ENCODE assay signal across 9 cellular contexts in the genomic region with DNA sequence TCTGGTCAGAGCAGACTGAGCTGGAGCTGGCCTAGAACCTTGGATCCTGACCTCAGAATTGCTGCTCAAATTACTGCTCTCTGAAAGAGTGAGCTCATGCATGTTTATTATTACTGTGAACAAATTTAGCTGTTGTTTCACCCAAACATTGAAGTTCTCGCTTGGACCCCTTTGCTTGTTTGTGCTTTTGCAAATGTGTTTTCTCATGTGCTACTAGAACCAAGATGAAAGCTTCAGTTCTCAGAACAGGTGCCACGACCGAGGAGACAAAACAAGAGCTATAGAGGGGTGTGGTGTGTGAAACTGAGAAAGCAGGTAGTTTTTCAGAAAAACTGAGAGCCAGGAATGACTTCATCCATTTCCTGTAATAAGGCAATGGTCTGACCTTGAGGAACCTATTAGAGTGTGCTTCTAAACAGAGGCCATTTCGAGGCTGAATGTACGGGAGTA. TPM values are rescaled to one million over a fixed set of nuclear protein-coding genes. Genes with fewer than 3 reads are reported as not detected.
DNase-seq lines count a peak whose midpoint lies in the region; ATAC-seq and TF ChIP-seq lines count a peak whose summit lies in the region.
"Had no signal": no experiment of that assay in that cellular context is flagged by ENCODE, and none has a peak within 500 bp of the region (broad histone marks: within the 10 kb centered on the region; RNA-seq: fewer than 3 reads in every experiment).

No MANE protein-coding gene starts in this region.

- H3K9me3 ChIP-seq in CD8-positive, alpha-beta T cell (ENCODE audit: low read length), result no peaks in the 10 kb centered on the region

- H3K4me1 Mint-ChIP-seq in CD8-positive, alpha-beta T cell (ENCODE audit: low read depth), result peaks cover 14% of the 10 kb centered on the region
- H3K4me1 Mint-ChIP-seq in activated naive CD4-positive, alpha-beta T cell treated with anti-CD3 and anti-CD28 coated beads, Interleukin-2, amount 10 ng/mL, durations not matched to agents 7 days and 5 days, result peaks cover 68% of the 10 kb centered on the region

- no peaks in the 10 kb centered on the region for H3K9me3 Mint-ChIP-seq in CD8-positive, alpha-beta T cell
- peaks cover 11% of the 10 kb centered on the region for H3K9me3 Mint-ChIP-seq in activated naive CD4-positive, alpha-beta T cell treated with anti-CD3 and anti-CD28 coated beads, Interleukin-2, amount 10 ng/mL, durations not matched to agents 7 days and 5 days

- no peak for DNase-seq in CD8-positive, alpha-beta T cell
- DNase-seq in GM19240 (ENCODE audit: insufficient read length, low spot score) (peak; percentile 23), caudate nucleus (lab: John Stamatoyannopoulos, UW) (no peak), NCI-H187 (lab: John Stamatoyannopoulos, UW) (no peak), foreskin keratinocyte (no peak), NCI-H1417 treated with DMSO at 0.1 percent for 48 hours (lab: John Stamatoyannopoulos, UW) (no peak)
- peak; percentile 73 for DNase-seq in activated naive CD4-positive, alpha-beta T cell treated with anti-CD3 and anti-CD28 coated beads, Interleukin-2, amount 10 ng/mL, durations not matched to agents 7 days and 5 days
- DNase-seq: DMS79 treated with DMSO at 0.1 percent for 48 hours had no signal

- no peaks in the 10 kb centered on the region for H3K36me3 Mint-ChIP-seq in CD8-positive, alpha-beta T cell
- peaks cover 32% of the 10 kb centered on the region for H3K36me3 Mint-ChIP-seq in activated naive CD4-positive, alpha-beta T cell treated with anti-CD3 and anti-CD28 coated beads, Interleukin-2, amount 10 ng/mL, durations not matched to agents 7 days and 5 days

- no peaks in the 10 kb centered on the region for H3K27me3 Mint-ChIP-seq in CD8-positive, alpha-beta T cell (ENCODE audit: low read depth)
- peaks cover 12% of the 10 kb centered on the region for H3K27me3 Mint-ChIP-seq in activated naive CD4-positive, alpha-beta T cell treated with anti-CD3 and anti-CD28 coated beads, Interleukin-2, amount 10 ng/mL, durations not matched to agents 7 days and 5 days

- CTCF ChIA-PET in CD8-positive, alpha-beta T cell (lab: Charles Lee), result interaction anchor here (1.3 kb wide), 1 partner anchor 581 kb away, joined by 3 read pairs; no protein-coding TSS in a partner anchor
- CTCF ChIA-PET in activated naive CD4-positive, alpha-beta T cell treated with anti-CD3 and anti-CD28 coated beads, Interleukin-2, amount 10 ng/mL, durations not matched to agents 7 days and 5 days (lab: Charles Lee), result interaction anchor here (0.7 to 1.3 kb wide), 5 partner anchors 8 to 600 kb away, joined by 3 to 7 read pairs (median 3); no protein-coding TSS in a partner anchor

- TF ChIP-seq CTCF in CD8-positive, alpha-beta T cell (IDR thresholded peaks at IDR 0.05), result no peak
- TF ChIP-seq CTCF in foreskin keratinocyte (conservative IDR thresholded peaks at IDR 0.05), result no peak

- intact Hi-C loops in CD8-positive, alpha-beta T cell (cut with DNase I, micrococcal nuclease), result no loop called here

- H3K4me3 Mint-ChIP-seq in CD8-positive, alpha-beta T cell, result no peak overlapping the region
- H3K4me3 Mint-ChIP-seq in activated naive CD4-positive, alpha-beta T cell treated with anti-CD3 and anti-CD28 coated beads, Interleukin-2, amount 10 ng/mL, durations not matched to agents 7 days and 5 days, result peak overlapping the region; percentile 44

- H3K4me3 ChIP-seq in CD8-positive, alpha-beta T cell (ENCODE audit: low read depth, low read length), result no peak overlapping the region

- no peak overlapping the region for H3K27ac ChIP-seq in CD8-positive, alpha-beta T cell (ENCODE audit: low read depth, low read length)
- no peak overlapping the region for H3K27ac ChIP-seq in caudate nucleus (ENCODE audit: low read depth, low read length)
- H3K27ac ChIP-seq in foreskin keratinocyte, result no peak overlapping the region

- H3K27me3 ChIP-seq in CD8-positive, alpha-beta T cell (ENCODE audit: insufficient read depth, low read length), result no peaks in the 10 kb centered on the region
- H3K27me3 ChIP-seq in foreskin keratinocyte, result no peaks in the 10 kb centered on the region

- POLR2A ChIA-PET in CD8-positive, alpha-beta T cell (lab: Charles Lee), result no interaction called here

- no peaks in the 10 kb centered on the region for H3K36me3 ChIP-seq in CD8-positive, alpha-beta T cell (ENCODE audit: insufficient read depth, low read length)

- no peak for ATAC-seq in CD8-positive, alpha-beta T cell
- ATAC-seq in HG03045 (IDR thresholded peaks at IDR 0.05; ENCODE audit: unreplicated experiment), result peak; percentile 96
- no peak for ATAC-seq in foreskin keratinocyte

- H3K27ac Mint-ChIP-seq in CD8-positive, alpha-beta T cell, result peak overlapping the region; percentile 34
- peak overlapping the region; percentile 99 for H3K27ac Mint-ChIP-seq in activated naive CD4-positive, alpha-beta T cell treated with anti-CD3 and anti-CD28 coated beads, Interleukin-2, amount 10 ng/mL, durations not matched to agents 7 days and 5 days

- H3K4me1 ChIP-seq in CD8-positive, alpha-beta T cell (ENCODE audit: insufficient read depth, low read length), result no peaks in the 10 kb centered on the region
- H3K4me1 ChIP-seq in foreskin keratinocyte, result no peaks in the 10 kb centered on the region

RNA-seq across cellular contexts. Expression of gene ESR1, which starts 50.0 kb away (rescaled TPM):
- total RNA-seq in CD8-positive, alpha-beta T cell, result 1 to 10 TPM; 1.6 TPM
- 1.1 and 1.3 TPM in 2 replicates for total RNA-seq in foreskin keratinocyte
- 0.35 and 0.56 TPM in 2 replicates for polyA plus RNA-seq in foreskin keratinocyte

Comparison
In these comparisons a context has a peak if more than half of its experiments do, and no peak if none do; other contexts are left out.
1. DNase-seq: peak in GM19240 (single experiment) and activated naive CD4-positive, alpha-beta T cell treated with anti-CD3 and anti-CD28 coated beads, Interleukin-2, amount 10 ng/mL, durations not matched to agents 7 days and 5 days (single experiment); none in CD8-positive, alpha-beta T cell (0 of 7), caudate nucleus (0 of 61), NCI-H187 (0 of 2), foreskin keratinocyte (0 of 2) and NCI-H1417 treated with DMSO at 0.1 percent for 48 hours (single experiment).